9 cellular contexts compared by ENCODE assay signal in genomic region chr16:1309888-1310831, GRCh38. TPM values are rescaled to one million over a fixed set of nuclear protein-coding genes. Genes with fewer than 3 reads are reported as not detected.
DNase-seq lines count a peak whose midpoint lies in the region; ATAC-seq and TF ChIP-seq lines count a peak whose summit lies in the region.
"Had no signal": no experiment of that assay in that cellular context is flagged by ENCODE, and none has a peak within 500 bp of the region (broad histone marks: within the 10 kb centered on the region; RNA-seq: fewer than 3 reads in every experiment).

No MANE protein-coding gene starts in this region.

- H3K4me1 Mint-ChIP-seq in activated CD4-positive, alpha-beta T cell treated with anti-CD3 and anti-CD28 coated beads, Interleukin-2, amount 10 ng/mL, durations not matched to agents 24 days and 14 days, result peaks cover 21% of the 10 kb centered on the region
- peaks cover 58% of the 10 kb centered on the region for H3K4me1 Mint-ChIP-seq in stimulated activated naive CD8-positive, alpha-beta T cell treated with anti-CD3 and anti-CD28 coated beads, Interleukin-15, amount 100 ng/mL, for 72 hours

- H3K36me3 Mint-ChIP-seq in activated CD4-positive, alpha-beta T cell treated with anti-CD3 and anti-CD28 coated beads, Interleukin-2, amount 10 ng/mL, durations not matched to agents 24 days and 14 days (ENCODE audit: low read depth), result peaks cover 31% of the 10 kb centered on the region

- no peaks in the 10 kb centered on the region for H3K27me3 ChIP-seq in HUES64 (ENCODE audit: insufficient read depth, low read length)

- H3K9me3 Mint-ChIP-seq in activated CD4-positive, alpha-beta T cell treated with anti-CD3 and anti-CD28 coated beads, Interleukin-2, amount 10 ng/mL, durations not matched to agents 24 days and 14 days, result peaks cover 3% of the 10 kb centered on the region
- H3K9me3 Mint-ChIP-seq in stimulated activated naive CD8-positive, alpha-beta T cell treated with anti-CD3 and anti-CD28 coated beads, Interleukin-15, amount 100 ng/mL, for 72 hours, result no peaks in the 10 kb centered on the region

- H3K27me3 Mint-ChIP-seq in activated CD4-positive, alpha-beta T cell treated with anti-CD3 and anti-CD28 coated beads, Interleukin-2, amount 10 ng/mL, durations not matched to agents 24 days and 14 days, result no peaks in the 10 kb centered on the region
- no peaks in the 10 kb centered on the region for H3K27me3 Mint-ChIP-seq in stimulated activated naive CD8-positive, alpha-beta T cell treated with anti-CD3 and anti-CD28 coated beads, Interleukin-15, amount 100 ng/mL, for 72 hours

- H3K4me1 ChIP-seq in HUES64 (ENCODE audit: insufficient read depth, low read length) (no peaks in the 10 kb centered on the region), mucosa of descending colon (ENCODE audit: low read depth) (peaks cover 19% of the 10 kb centered on the region)

- peak overlapping the region; percentile 100 for H3K9ac ChIP-seq in HUES64 (ENCODE audit: low read depth, low read length)

- no peak overlapping the region for H3K27ac ChIP-seq in HUES64 (ENCODE audit: low read depth, low read length)

- H3K27ac Mint-ChIP-seq in activated CD4-positive, alpha-beta T cell treated with anti-CD3 and anti-CD28 coated beads, Interleukin-2, amount 10 ng/mL, durations not matched to agents 24 days and 14 days, result peak overlapping the region; percentile 92
- peak overlapping the region; percentile 93 to 98 for H3K27ac Mint-ChIP-seq in stimulated activated naive CD8-positive, alpha-beta T cell treated with anti-CD3 and anti-CD28 coated beads, Interleukin-15, amount 100 ng/mL, for 72 hours

- no peak for TF ChIP-seq CTCF in mucosa of descending colon (IDR thresholded peaks at IDR 0.05)

- peak; percentile 17 for ATAC-seq in mucosa of descending colon
- ATAC-seq in stimulated activated naive CD8-positive, alpha-beta T cell treated with anti-CD3 and anti-CD28 coated beads, Interleukin-15, amount 100 ng/mL, for 72 hours, result peak; percentile 44

- H3K4me3 ChIP-seq in HUES64 (ENCODE audit: low read length) (peak overlapping the region; percentile 94), mucosa of descending colon (peak overlapping the region; percentile 42)

- DNase-seq in SIG-M5 treated with dmso at 0.1 percent for 504 hours (lab: John Stamatoyannopoulos, UW; ENCODE audit: unreplicated experiment) (peak; percentile 32), SIG-M5 (lab: John Stamatoyannopoulos, UW) (no peak), mucosa of descending colon (peak; percentile 56 to 80 (median 74)), NCI-H526 (lab: John Stamatoyannopoulos, UW) (no peak)
- DNase-seq in activated CD4-positive, alpha-beta T cell treated with anti-CD3 and anti-CD28 coated beads, Interleukin-2, amount 10 ng/mL, durations not matched to agents 24 days and 14 days, result peak; percentile 89
- DNase-seq in effector CD4-positive, alpha-beta T cell, result peak; percentile 56
- DNase-seq in stimulated activated naive CD8-positive, alpha-beta T cell treated with anti-CD3 and anti-CD28 coated beads, Interleukin-15, amount 100 ng/mL, for 72 hours, result peak; percentile 60 to 70

- H3K4me3 Mint-ChIP-seq in activated CD4-positive, alpha-beta T cell treated with anti-CD3 and anti-CD28 coated beads, Interleukin-2, amount 10 ng/mL, durations not matched to agents 24 days and 14 days, result peak overlapping the region; percentile 94
- peak overlapping the region; percentile 95 to 98 for H3K4me3 Mint-ChIP-seq in stimulated activated naive CD8-positive, alpha-beta T cell treated with anti-CD3 and anti-CD28 coated beads, Interleukin-15, amount 100 ng/mL, for 72 hours

- H3K36me3 ChIP-seq in HUES64 (ENCODE audit: insufficient read depth, low read length) (peaks cover 29% of the 10 kb centered on the region), mucosa of descending colon (ENCODE audit: low read depth) (no peaks in the 10 kb centered on the region)

- intact Hi-C loops in activated CD4-positive, alpha-beta T cell treated with anti-CD3 and anti-CD28 coated beads, Interleukin-2, amount 10 ng/mL, durations not matched to agents 24 days and 14 days (cut with micrococcal nuclease), result loop anchor here (1.0 to 5.0 kb wide), 7 partner anchors 23 to 569 kb away; partner anchors contain the start of genes BAIAP3, CIAO3, CRAMP1 and GNPTG
- intact Hi-C loops in mucosa of descending colon (cut with DNase I, micrococcal nuclease), result no loop called here

- H3K9me3 ChIP-seq in HUES64 (ENCODE audit: insufficient read depth, low read depth, low read length) (no peaks in the 10 kb centered on the region), mucosa of descending colon (no peaks in the 10 kb centered on the region)

- 2% methylated on average over 77 of the region's 77 CpGs for WGBS in HUES64

RNA-seq across cellular contexts. Expression of gene UBE2I, which starts 0.7 kb away (rescaled TPM):
- 181 TPM for polyA plus RNA-seq in HUES64 (2013, experiment 1 of 2)
- 205 TPM for polyA plus RNA-seq in HUES64 (2013, experiment 2 of 2)
- total RNA-seq in activated CD4-positive, alpha-beta T cell treated with anti-CD3 and anti-CD28 coated beads, Interleukin-2, amount 10 ng/mL, durations not matched to agents 24 days and 14 days, result 269 and 278 TPM in 2 replicates
- total RNA-seq in mucosa of descending colon, result 100 to 1,000 TPM in 1 of 3 donors, 10 to 100 TPM in 2; 79.8 to 101 (median 96.9) TPM

RNA-seq across cellular contexts. Expression of gene BAIAP3, which starts 23.3 kb away (rescaled TPM):
- 1.7 TPM for polyA plus RNA-seq in HUES64 (2013, experiment 1 of 2)
- polyA plus RNA-seq in HUES64 (2013, experiment 2 of 2), result 4.2 TPM
- total RNA-seq in activated CD4-positive, alpha-beta T cell treated with anti-CD3 and anti-CD28 coated beads, Interleukin-2, amount 10 ng/mL, durations not matched to agents 24 days and 14 days, result 0.30 TPM in 1 of 2 replicates, not detected in the other
- total RNA-seq in mucosa of descending colon, result 10 to 100 TPM in 1 of 3 donors, 1 to 10 TPM in 2; 5.6 to 14.6 (median 5.7) TPM

RNA-seq across cellular contexts. Expression of gene TSR3, which starts 41.5 kb away (rescaled TPM):
- 50.1 TPM for polyA plus RNA-seq in HUES64 (2013, experiment 1 of 2)
- 45.6 TPM for polyA plus RNA-seq in HUES64 (2013, experiment 2 of 2)
- 81.5 and 88.2 TPM in 2 replicates for total RNA-seq in activated CD4-positive, alpha-beta T cell treated with anti-CD3 and anti-CD28 coated beads, Interleukin-2, amount 10 ng/mL, durations not matched to agents 24 days and 14 days
- 10 to 100 TPM; 46.4 to 57.2 (median 54.1) TPM for total RNA-seq in mucosa of descending colon

RNA-seq across cellular contexts. Expression of gene GNPTG, which starts 41.6 kb away (rescaled TPM):
- polyA plus RNA-seq in HUES64 (2013, experiment 1 of 2), result 14.9 TPM
- polyA plus RNA-seq in HUES64 (2013, experiment 2 of 2), result 14.2 TPM
- 23.3 and 23.9 TPM in 2 replicates for total RNA-seq in activated CD4-positive, alpha-beta T cell treated with anti-CD3 and anti-CD28 coated beads, Interleukin-2, amount 10 ng/mL, durations not matched to agents 24 days and 14 days
- 10 to 100 TPM; 50.1 to 68.9 (median 57.3) TPM for total RNA-seq in mucosa of descending colon

RNA-seq across cellular contexts. Expression of gene TPSD1, which starts 54.3 kb away (rescaled TPM):
- 0.30 TPM for polyA plus RNA-seq in HUES64 (2013, experiment 1 of 2)
- polyA plus RNA-seq in HUES64 (2013, experiment 2 of 2), result 0.38 TPM
- total RNA-seq in activated CD4-positive, alpha-beta T cell treated with anti-CD3 and anti-CD28 coated beads, Interleukin-2, amount 10 ng/mL, durations not matched to agents 24 days and 14 days, result not detected in 2 replicates
- 1 to 10 TPM in 1 of 3 donors, under 1 TPM in 2; 0.35 to 4.3 (median 0.58) TPM for total RNA-seq in mucosa of descending colon
- total RNA-seq: pulmonary artery endothelial cell had no signal

Comparison
In these comparisons a context has a peak if more than half of its experiments do, and no peak if none do; other contexts are left out.
1. DNase-seq: peak in SIG-M5 treated with dmso at 0.1 percent for 504 hours (single experiment), activated CD4-positive, alpha-beta T cell treated with anti-CD3 and anti-CD28 coated beads, Interleukin-2, amount 10 ng/mL, durations not matched to agents 24 days and 14 days (single experiment), effector CD4-positive, alpha-beta T cell (single experiment), mucosa of descending colon (3 of 3) and stimulated activated naive CD8-positive, alpha-beta T cell treated with anti-CD3 and anti-CD28 coated beads, Interleukin-15, amount 100 ng/mL, for 72 hours (2 of 2); none in SIG-M5 (single experiment) and NCI-H526 (0 of 2).